1 cellular context compared by ENCODE assay signal in the genomic region with DNA sequence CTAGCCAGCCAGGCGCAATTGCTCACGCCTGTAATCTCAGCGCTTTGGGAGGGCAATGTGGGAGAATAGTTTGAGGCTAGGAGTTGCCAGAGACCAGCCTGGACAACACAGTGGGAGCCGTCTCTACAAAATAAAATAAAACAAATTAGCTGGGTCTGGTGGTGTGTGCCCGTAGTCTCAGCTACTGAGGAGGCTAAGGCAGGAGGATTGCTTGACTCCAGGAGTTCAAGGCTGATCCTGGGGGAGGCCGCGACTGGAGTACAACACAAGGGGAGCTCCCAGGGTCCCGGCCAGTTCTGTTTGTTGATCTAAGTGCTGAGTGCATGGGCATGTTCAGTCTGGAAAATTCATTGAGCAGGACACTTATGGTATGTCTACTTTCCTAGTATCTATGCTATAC.
TF ChIP-seq lines count a peak whose summit lies in the region.

No MANE protein-coding gene starts in this region.

TF ChIP-seq in IMR-90, 13 proteins besides CTCF, POLR2A, EP300 and RAD21 (continued from another document):
- TF ChIP-seq, protein P1, sequence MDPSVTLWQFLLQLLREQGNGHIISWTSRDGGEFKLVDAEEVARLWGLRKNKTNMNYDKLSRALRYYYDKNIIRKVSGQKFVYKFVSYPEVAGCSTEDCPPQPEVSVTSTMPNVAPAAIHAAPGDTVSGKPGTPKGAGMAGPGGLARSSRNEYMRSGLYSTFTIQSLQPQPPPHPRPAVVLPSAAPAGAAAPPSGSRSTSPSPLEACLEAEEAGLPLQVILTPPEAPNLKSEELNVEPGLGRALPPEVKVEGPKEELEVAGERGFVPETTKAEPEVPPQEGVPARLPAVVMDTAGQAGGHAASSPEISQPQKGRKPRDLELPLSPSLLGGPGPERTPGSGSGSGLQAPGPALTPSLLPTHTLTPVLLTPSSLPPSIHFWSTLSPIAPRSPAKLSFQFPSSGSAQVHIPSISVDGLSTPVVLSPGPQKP (IDR thresholded peaks at IDR 0.05; ENCODE audit: borderline replicate concordance, low read depth, low read length): no peak
TF ChIP-seq in IMR-90: peak in this region for 0.
